ENCODE assay signal across 22 cellular contexts in genomic region chr20:37954626-37955025, GRCh38.
"Had no signal": no experiment of that assay in that cellular context is flagged by ENCODE, and none has a peak within 500 bp of the region (broad histone marks: within the 10 kb centered on the region; RNA-seq: fewer than 3 reads in every experiment).

No MANE protein-coding gene starts in this region.

- H3K4me1 ChIP-seq: gastrocnemius medialis, heart right ventricle, pancreas, prostate gland, right lobe of liver, transverse colon had no signal

- H3K27ac ChIP-seq: gastrocnemius medialis, heart right ventricle, pancreas, prostate gland, right lobe of liver, thoracic aorta, transverse colon had no signal

- H3K4me3 ChIP-seq: gastrocnemius medialis, heart right ventricle, lung, pancreas, prostate gland, right lobe of liver, thoracic aorta, transverse colon had no signal

- H3K27ac Mint-ChIP-seq: naive B cell; nephron; stimulated activated naive B cell treated with anti-CD40 and anti-IgM and Interleukin-4, amounts not matched to agents 10 μg/mL and 1 μg/mL and 100 μg/mL, for 72 hours; stimulated activated naive CD8-positive, alpha-beta T cell treated with anti-CD3 and anti-CD28 coated beads, Interleukin-15, amount 100 ng/mL, for 72 hours had no signal

- DNase-seq: cerebellar nuclear complex; dermis blood vessel endothelial cell; effector CD4-positive, alpha-beta T cell; gastrocnemius medialis; heart right ventricle; hypothalamus; left ventricle myocardium superior; mesenchymal stem cell; naive B cell; occipital lobe; pancreas; right lobe of liver; stimulated activated CD4-positive, alpha-beta T cell treated with anti-CD3 and anti-CD28 coated beads, Interleukin-2, amount 100 ng/mL, for 24 hours; stimulated activated CD4-positive, alpha-beta T cell treated with anti-CD3 and anti-CD28 coated beads, Interleukin-4, amount 100 ng/mL, for 4 hours; stimulated activated naive B cell treated with anti-CD40 and anti-IgM and Interleukin-4, amounts not matched to agents 10 μg/mL and 1 μg/mL and 100 μg/mL, for 72 hours; stimulated activated naive CD8-positive, alpha-beta T cell treated with anti-CD3 and anti-CD28 coated beads, Interleukin-15, amount 100 ng/mL, for 72 hours; substantia nigra; transverse colon had no signal

- H3K9me3 Mint-ChIP-seq: stimulated activated naive B cell treated with anti-CD40 and anti-IgM and Interleukin-4, amounts not matched to agents 10 μg/mL and 1 μg/mL and 100 μg/mL, for 72 hours; stimulated activated naive CD8-positive, alpha-beta T cell treated with anti-CD3 and anti-CD28 coated beads, Interleukin-15, amount 100 ng/mL, for 72 hours had no signal

- H3K4me3 Mint-ChIP-seq: naive B cell; nephron; stimulated activated naive B cell treated with anti-CD40 and anti-IgM and Interleukin-4, amounts not matched to agents 10 μg/mL and 1 μg/mL and 100 μg/mL, for 72 hours; stimulated activated naive CD8-positive, alpha-beta T cell treated with anti-CD3 and anti-CD28 coated beads, Interleukin-15, amount 100 ng/mL, for 72 hours had no signal

- H3K36me3 ChIP-seq: gastrocnemius medialis, heart right ventricle, pancreas, prostate gland, right lobe of liver, thoracic aorta, transverse colon had no signal

- H3K9me3 ChIP-seq: gastrocnemius medialis, pancreas, prostate gland, right lobe of liver, thoracic aorta, transverse colon had no signal

- H3K27me3 ChIP-seq: gastrocnemius medialis, pancreas, right lobe of liver, transverse colon had no signal

- H3K4me1 Mint-ChIP-seq: naive B cell; stimulated activated naive B cell treated with anti-CD40 and anti-IgM and Interleukin-4, amounts not matched to agents 10 μg/mL and 1 μg/mL and 100 μg/mL, for 72 hours; stimulated activated naive CD8-positive, alpha-beta T cell treated with anti-CD3 and anti-CD28 coated beads, Interleukin-15, amount 100 ng/mL, for 72 hours had no signal

- H3K36me3 Mint-ChIP-seq: naive B cell had no signal

- ATAC-seq: gastrocnemius medialis; heart right ventricle; left ventricle myocardium superior; pancreas; right lobe of liver; stimulated activated naive B cell treated with anti-CD40 and anti-IgM and Interleukin-4, amounts not matched to agents 10 μg/mL and 1 μg/mL and 100 μg/mL, for 72 hours; stimulated activated naive CD8-positive, alpha-beta T cell treated with anti-CD3 and anti-CD28 coated beads, Interleukin-15, amount 100 ng/mL, for 72 hours had no signal
